Comparison of ENCODE assay signal across 28 cellular contexts in the genomic region with DNA sequence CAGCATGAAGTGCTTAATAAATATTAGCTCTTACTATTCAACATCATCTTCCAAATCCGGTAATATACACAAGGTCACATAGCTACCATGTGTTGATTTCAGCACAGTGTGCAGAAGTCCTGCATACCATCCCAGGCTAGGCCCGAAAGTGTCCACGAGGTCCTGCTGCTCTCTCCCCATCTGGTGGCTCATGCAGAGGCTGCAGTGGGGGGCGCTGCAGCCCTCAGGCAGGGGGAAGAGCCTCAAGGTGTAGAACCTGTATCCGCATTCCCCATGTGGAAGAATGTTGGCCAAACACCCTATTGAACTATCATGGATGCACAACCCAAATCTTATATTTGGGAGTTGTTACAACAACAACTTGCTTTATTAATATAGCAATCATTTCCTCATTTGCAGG.
"Had no signal": no experiment of that assay in that cellular context is flagged by ENCODE, and none has a peak within 500 bp of the region (broad histone marks: within the 10 kb centered on the region; RNA-seq: fewer than 3 reads in every experiment).

No MANE protein-coding gene starts in this region.

- H3K79me2 ChIP-seq: parathyroid adenoma had no signal

- H3K4me3 ChIP-seq: neural progenitor cell, ovary, psoas muscle, right lobe of liver, sigmoid colon, stomach, thoracic aorta, thyroid gland, tibial nerve, upper lobe of left lung, vagina had no signal

- H3K4me1 ChIP-seq: parathyroid adenoma, psoas muscle, right lobe of liver, sigmoid colon, stomach, tibial nerve, upper lobe of left lung, vagina had no signal

- H3K27ac ChIP-seq: neural progenitor cell, ovary, parathyroid adenoma, psoas muscle, right lobe of liver, sigmoid colon, stomach, thoracic aorta, thyroid gland, tibial nerve, upper lobe of left lung, vagina had no signal

- H3K4me2 ChIP-seq: neural progenitor cell had no signal

- H3K27me3 ChIP-seq: ovary, right lobe of liver, sigmoid colon, stomach, thyroid gland, tibial nerve, upper lobe of left lung, vagina had no signal

- FAIRE-seq: small intestine, urothelium cell line had no signal

- H3K36me3 ChIP-seq: neural progenitor cell, ovary, right lobe of liver, sigmoid colon, stomach, thyroid gland, tibial nerve, upper lobe of left lung, vagina had no signal

- H3K9ac ChIP-seq: neural progenitor cell, parathyroid adenoma had no signal

- H3K27ac Mint-ChIP-seq: nephron; neural progenitor cell; progenitor cell of endocrine pancreas; stimulated activated effector memory CD8-positive, alpha-beta T cell treated with anti-CD3 and anti-CD28 coated beads, Interleukin-12 subunit alpha, Interleukin-12 subunit beta, amount 100 ng/mL, for 72 hours; stimulated activated naive B cell treated with anti-CD40 and anti-IgM and Interleukin-4, amounts not matched to agents 10 μg/mL and 1 μg/mL and 100 μg/mL, for 72 hours; stimulated activated naive CD8-positive, alpha-beta T cell treated with anti-CD3 and anti-CD28 coated beads, Interleukin-15, Interleukin-2, amounts not matched to agents 100 ng/mL and 50 ng/mL, for 24 hours had no signal

- H3K9me3 ChIP-seq: ovary, psoas muscle, right lobe of liver, sigmoid colon, thoracic aorta, thyroid gland, tibial nerve, upper lobe of left lung, vagina had no signal

- H3K4me3 Mint-ChIP-seq: nephron; neural progenitor cell; stimulated activated effector memory CD8-positive, alpha-beta T cell treated with anti-CD3 and anti-CD28 coated beads, Interleukin-12 subunit alpha, Interleukin-12 subunit beta, amount 100 ng/mL, for 72 hours; stimulated activated naive B cell treated with anti-CD40 and anti-IgM and Interleukin-4, amounts not matched to agents 10 μg/mL and 1 μg/mL and 100 μg/mL, for 72 hours; stimulated activated naive CD8-positive, alpha-beta T cell treated with anti-CD3 and anti-CD28 coated beads, Interleukin-15, Interleukin-2, amounts not matched to agents 100 ng/mL and 50 ng/mL, for 24 hours had no signal

- H3K36me3 Mint-ChIP-seq: stimulated activated effector memory CD8-positive, alpha-beta T cell treated with anti-CD3 and anti-CD28 coated beads, Interleukin-12 subunit alpha, Interleukin-12 subunit beta, amount 100 ng/mL, for 72 hours; stimulated activated naive B cell treated with anti-CD40 and anti-IgM and Interleukin-4, amounts not matched to agents 10 μg/mL and 1 μg/mL and 100 μg/mL, for 72 hours had no signal

- H3K9me3 Mint-ChIP-seq: stimulated activated naive CD8-positive, alpha-beta T cell treated with anti-CD3 and anti-CD28 coated beads, Interleukin-15, Interleukin-2, amounts not matched to agents 100 ng/mL and 50 ng/mL, for 24 hours had no signal

- DNase-seq: occipital lobe; ovary; posterior cingulate gyrus; psoas muscle; right cardiac atrium; right lobe of liver; sigmoid colon; small intestine; stimulated activated CD4-positive, alpha-beta T cell treated with anti-CD3 and anti-CD28 coated beads, Interleukin-15, amount 100 ng/mL, for 24 hours; stimulated activated CD4-positive, alpha-beta T cell treated with anti-CD3 and anti-CD28 coated beads, Interleukin-2, amount 100 ng/mL, for 24 hours; stimulated activated CD4-positive, alpha-beta T cell treated with anti-CD3 and anti-CD28 coated beads, Interleukin-2, amount 100 ng/mL, for 48 hours; stimulated activated CD4-positive, alpha-beta T cell treated with anti-CD3 and anti-CD28 coated beads, Interleukin-4, amount 100 ng/mL, for 24 hours; stimulated activated naive B cell treated with anti-CD40 and anti-IgM and Interleukin-4, amounts not matched to agents 10 μg/mL and 1 μg/mL and 100 μg/mL, for 72 hours; stimulated activated naive CD4-positive, alpha-beta T cell treated with Interleukin-2 at 50 U/mL for 16 hours; stomach; thyroid gland; trophoblast cell had no signal

- H2AFZ ChIP-seq: neural progenitor cell, parathyroid adenoma had no signal

- H3K4me1 Mint-ChIP-seq: stimulated activated effector memory CD8-positive, alpha-beta T cell treated with anti-CD3 and anti-CD28 coated beads, Interleukin-12 subunit alpha, Interleukin-12 subunit beta, amount 100 ng/mL, for 72 hours; stimulated activated naive B cell treated with anti-CD40 and anti-IgM and Interleukin-4, amounts not matched to agents 10 μg/mL and 1 μg/mL and 100 μg/mL, for 72 hours had no signal

- ATAC-seq: psoas muscle; right cardiac atrium; right lobe of liver; stimulated activated effector memory CD8-positive, alpha-beta T cell treated with anti-CD3 and anti-CD28 coated beads, Interleukin-12 subunit alpha, Interleukin-12 subunit beta, amount 100 ng/mL, for 72 hours; stimulated activated naive B cell treated with anti-CD40 and anti-IgM and Interleukin-4, amounts not matched to agents 10 μg/mL and 1 μg/mL and 100 μg/mL, for 72 hours had no signal

- H3K27me3 Mint-ChIP-seq: progenitor cell of endocrine pancreas had no signal
